In genomic region chr10:5644930-5645329, GRCh38 we compare ENCODE assay signal across 2 cellular contexts.
TF ChIP-seq lines count a peak whose summit lies in the region.

No MANE protein-coding gene starts in this region.

TF ChIP-seq in liver, 16 proteins besides CTCF, POLR2A, EP300 and RAD21:
- TF ChIP-seq SP1 (IDR thresholded peaks at IDR 0.05) (no peak), JUND (IDR thresholded peaks at IDR 0.05) (no peak), MAX (IDR thresholded peaks at IDR 0.05) (no peak), EGR1 (IDR thresholded peaks at IDR 0.05; ENCODE audit: low read depth in 2 of 2) (no peak), HNF4G (IDR thresholded peaks at IDR 0.05) (no peak), FOXA1 (IDR thresholded peaks at IDR 0.05) (no peak), HNF4A (conservative IDR thresholded peaks at IDR 0.05) (no peak), YY1 (IDR thresholded peaks at IDR 0.05) (no peak), RXRA (IDR thresholded peaks at IDR 0.05) (no peak)
- TF ChIP-seq, protein P1, sequence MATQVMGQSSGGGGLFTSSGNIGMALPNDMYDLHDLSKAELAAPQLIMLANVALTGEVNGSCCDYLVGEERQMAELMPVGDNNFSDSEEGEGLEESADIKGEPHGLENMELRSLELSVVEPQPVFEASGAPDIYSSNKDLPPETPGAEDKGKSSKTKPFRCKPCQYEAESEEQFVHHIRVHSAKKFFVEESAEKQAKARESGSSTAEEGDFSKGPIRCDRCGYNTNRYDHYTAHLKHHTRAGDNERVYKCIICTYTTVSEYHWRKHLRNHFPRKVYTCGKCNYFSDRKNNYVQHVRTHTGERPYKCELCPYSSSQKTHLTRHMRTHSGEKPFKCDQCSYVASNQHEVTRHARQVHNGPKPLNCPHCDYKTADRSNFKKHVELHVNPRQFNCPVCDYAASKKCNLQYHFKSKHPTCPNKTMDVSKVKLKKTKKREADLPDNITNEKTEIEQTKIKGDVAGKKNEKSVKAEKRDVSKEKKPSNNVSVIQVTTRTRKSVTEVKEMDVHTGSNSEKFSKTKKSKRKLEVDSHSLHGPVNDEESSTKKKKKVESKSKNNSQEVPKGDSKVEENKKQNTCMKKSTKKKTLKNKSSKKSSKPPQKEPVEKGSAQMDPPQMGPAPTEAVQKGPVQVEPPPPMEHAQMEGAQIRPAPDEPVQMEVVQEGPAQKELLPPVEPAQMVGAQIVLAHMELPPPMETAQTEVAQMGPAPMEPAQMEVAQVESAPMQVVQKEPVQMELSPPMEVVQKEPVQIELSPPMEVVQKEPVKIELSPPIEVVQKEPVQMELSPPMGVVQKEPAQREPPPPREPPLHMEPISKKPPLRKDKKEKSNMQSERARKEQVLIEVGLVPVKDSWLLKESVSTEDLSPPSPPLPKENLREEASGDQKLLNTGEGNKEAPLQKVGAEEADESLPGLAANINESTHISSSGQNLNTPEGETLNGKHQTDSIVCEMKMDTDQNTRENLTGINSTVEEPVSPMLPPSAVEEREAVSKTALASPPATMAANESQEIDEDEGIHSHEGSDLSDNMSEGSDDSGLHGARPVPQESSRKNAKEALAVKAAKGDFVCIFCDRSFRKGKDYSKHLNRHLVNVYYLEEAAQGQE (IDR thresholded peaks at IDR 0.05) = no peak

TF ChIP-seq in HepG2, 621 proteins besides CTCF, POLR2A, EP300 and RAD21:
- TF ChIP-seq ATF7 (IDR thresholded peaks at IDR 0.05) (no peak), ATF7 (CRISPR knock-in tag; IDR thresholded peaks at IDR 0.05) (no peak), RXRB (CRISPR knock-in tag; IDR thresholded peaks at IDR 0.05; ENCODE audit: borderline replicate concordance) (no peak), SIN3B (IDR thresholded peaks at IDR 0.05; ENCODE audit: low read length) (no peak), DRAP1 (CRISPR knock-in tag; IDR thresholded peaks at IDR 0.05) (no peak), ZNF432 (CRISPR knock-in tag; IDR thresholded peaks at IDR 0.05; ENCODE audit: borderline replicate concordance) (no peak), KDM1A (CRISPR knock-in tag; IDR thresholded peaks at IDR 0.05) (no peak), JUND (CRISPR knock-in tag; IDR thresholded peaks at IDR 0.05) (no peak), TEAD2 (CRISPR knock-in tag; IDR thresholded peaks at IDR 0.05) (no peak)
TF ChIP-seq in HepG2: peak in this region for 0.
